21 cellular contexts compared by ENCODE assay signal in the genomic region with DNA sequence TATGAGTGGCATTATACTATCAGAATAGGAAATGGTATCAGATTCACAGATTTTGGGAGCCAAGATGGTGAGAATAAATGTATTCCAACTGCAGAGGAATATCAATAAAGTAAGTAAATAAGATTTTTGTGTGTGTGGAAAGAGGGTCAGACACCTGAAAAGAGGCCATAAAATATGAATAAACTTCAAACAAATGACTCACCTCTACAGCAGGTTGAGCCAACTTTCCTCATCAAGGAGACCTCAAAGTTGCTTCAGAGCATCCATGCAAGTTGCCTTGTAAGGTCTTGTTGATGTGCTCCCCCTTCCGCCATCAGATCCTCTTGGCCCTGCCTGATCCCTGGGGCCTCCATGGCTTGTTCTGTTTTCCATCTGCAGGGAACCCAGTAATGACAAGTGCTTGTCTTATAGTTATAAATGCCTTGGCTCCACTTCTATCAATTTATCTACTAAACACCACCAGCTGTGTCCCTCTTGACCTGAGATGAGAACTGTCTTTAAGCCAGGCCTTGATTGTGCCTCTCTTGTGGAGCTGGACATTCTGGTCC.
"Had no signal": no experiment of that assay in that cellular context is flagged by ENCODE, and none has a peak within 500 bp of the region (broad histone marks: within the 10 kb centered on the region; RNA-seq: fewer than 3 reads in every experiment).

No MANE protein-coding gene starts in this region.

- DNase-seq: dermis blood vessel endothelial cell; effector memory CD4-positive, alpha-beta T cell; erythroblast; esophagus squamous epithelium; foreskin melanocyte; natural killer cell; pancreas; right lobe of liver; small intestine; stimulated activated CD4-positive, alpha-beta T cell treated with anti-CD3 and anti-CD28 coated beads, Interleukin-15, amount 100 ng/mL, for 24 hours; stimulated activated CD4-positive, alpha-beta T cell treated with anti-CD3 and anti-CD28 coated beads, Interleukin-2, amount 100 ng/mL, for 48 hours; stimulated activated naive B cell treated with anti-CD40 and anti-IgM and Interleukin-4, amounts not matched to agents 10 μg/mL and 1 μg/mL and 100 μg/mL, for 72 hours; upper lobe of left lung had no signal

- H3K4me1 ChIP-seq: right lobe of liver, upper lobe of left lung, vagina had no signal

- ATAC-seq: natural killer cell; right lobe of liver; stimulated activated naive B cell treated with anti-CD40 and anti-IgM and Interleukin-4, amounts not matched to agents 10 μg/mL and 1 μg/mL and 100 μg/mL, for 72 hours had no signal

- H3K9me3 ChIP-seq: esophagus squamous epithelium, neutrophil, pancreas, right lobe of liver, thoracic aorta, tibial nerve, upper lobe of left lung, vagina had no signal

- H3K27ac ChIP-seq: coronary artery, esophagus squamous epithelium, neutrophil, pancreas, right lobe of liver, thoracic aorta, tibial nerve, upper lobe of left lung, vagina had no signal

- H3K27me3 ChIP-seq: esophagus squamous epithelium, neutrophil, pancreas, right lobe of liver, tibial nerve, upper lobe of left lung, vagina had no signal

- FAIRE-seq: endothelial cell of umbilical vein, keratinocyte, pancreas, small intestine had no signal

- H3K36me3 ChIP-seq: esophagus squamous epithelium, neutrophil, pancreas, right lobe of liver, thoracic aorta, tibial nerve, upper lobe of left lung, vagina had no signal

- H3K4me3 ChIP-seq: coronary artery, esophagus squamous epithelium, lung, pancreas, right lobe of liver, thoracic aorta, tibial nerve, upper lobe of left lung, vagina had no signal
